1 cellular context compared by ENCODE assay signal in genomic region chr2:135893374-135893794, GRCh38.
TF ChIP-seq lines count a peak whose summit lies in the region.

No MANE protein-coding gene starts in this region.

TF ChIP-seq in GM12878, 131 proteins besides CTCF, POLR2A, EP300 and RAD21 (continued from another document):
- TF ChIP-seq ZBTB40 (IDR thresholded peaks at IDR 0.05; ENCODE audit: borderline replicate concordance) (no peak), FOS (IDR thresholded peaks at IDR 0.05; ENCODE audit: borderline replicate concordance, extremely low read depth, insufficient read length) (no peak), REST (IDR thresholded peaks at IDR 0.05; ENCODE audit: low read depth, low read length) (no peak), E2F8 (IDR thresholded peaks at IDR 0.05; ENCODE audit: low read depth, partially characterized antibody) (no peak), ELK1 (IDR thresholded peaks at IDR 0.05; ENCODE audit: low read depth, low read length) (no peak)
